In genomic region chr16:14337303-14338191, GRCh38 we compare ENCODE assay signal across 17 cellular contexts.
DNase-seq lines count a peak whose midpoint lies in the region; ATAC-seq and TF ChIP-seq lines count a peak whose summit lies in the region.
"Had no signal": no experiment of that assay in that cellular context is flagged by ENCODE, and none has a peak within 500 bp of the region (broad histone marks: within the 10 kb centered on the region; RNA-seq: fewer than 3 reads in every experiment).

No MANE protein-coding gene starts in this region.

- ATAC-seq in psoas muscle: peak; percentile 54 to 62 (median 58)
- no peak for ATAC-seq in natural killer cell treated with Interleukin-12 subunit alpha and Interleukin-12 subunit beta and Interleukin-15 and Interleukin-18, amount 100 ng/mL, for 72 hours
- ATAC-seq: stimulated activated naive CD8-positive, alpha-beta T cell treated with anti-CD3 and anti-CD28 coated beads, Interleukin-15, Interleukin-2, amounts not matched to agents 100 U/mL and 50 U/mL, for 24 hours had no signal

- CTCF ChIA-PET in RWPE1 (lab: Yijun Ruan, JAX): interaction anchor here (0.6 kb wide), 1 partner anchor 137 kb away, joined by 3 read pairs; no protein-coding TSS in a partner anchor

- POLR2A ChIA-PET in RWPE1 (lab: Yijun Ruan, JAX; ENCODE audit: low non-redundant PET): no interaction called here

- no peaks in the 10 kb centered on the region for H3K9me3 ChIP-seq in psoas muscle
- H3K9me3 ChIP-seq: adrenal gland had no signal

- no peak overlapping the region for H3K27ac Mint-ChIP-seq in natural killer cell treated with Interleukin-12 subunit alpha and Interleukin-12 subunit beta and Interleukin-15 and Interleukin-18, amount 100 ng/mL, for 72 hours

- H3K4me1 ChIP-seq in psoas muscle: peaks cover 9% of the 10 kb centered on the region
- H3K4me1 ChIP-seq: adrenal gland, SJSA1 had no signal

- no peaks in the 10 kb centered on the region for H3K27me3 ChIP-seq in psoas muscle (ENCODE audit: insufficient read depth in 3 of 3, low read length in 2 of 3)
- H3K27me3 ChIP-seq: adrenal gland, dorsolateral prefrontal cortex, SJSA1 had no signal

- H3K4me3 Mint-ChIP-seq in natural killer cell treated with Interleukin-12 subunit alpha and Interleukin-12 subunit beta and Interleukin-15 and Interleukin-18, amount 100 ng/mL, for 72 hours: no peak overlapping the region

- peak overlapping the region; percentile 42 for H3K27ac ChIP-seq in RWPE1
- H3K27ac ChIP-seq in psoas muscle: peak overlapping the region; percentile 47
- H3K27ac ChIP-seq: adrenal gland, C4-2B, SJSA1 had no signal

- H3K9me3 Mint-ChIP-seq in natural killer cell treated with Interleukin-12 subunit alpha and Interleukin-12 subunit beta and Interleukin-15 and Interleukin-18, amount 100 ng/mL, for 72 hours: no peaks in the 10 kb centered on the region

- H3K27me3 Mint-ChIP-seq in natural killer cell treated with Interleukin-12 subunit alpha and Interleukin-12 subunit beta and Interleukin-15 and Interleukin-18, amount 100 ng/mL, for 72 hours: peaks cover 16 to 20% of the 10 kb centered on the region in 2 donors

- no peak overlapping the region for H3K4me3 ChIP-seq in psoas muscle
- H3K4me3 ChIP-seq: adrenal gland, SJSA1 had no signal

- intact Hi-C loops in head of caudate nucleus (cut with DNase I) (no loop called here), psoas muscle (cut with DNase I) (no loop called here)

- no peaks in the 10 kb centered on the region for H3K4me1 Mint-ChIP-seq in natural killer cell treated with Interleukin-12 subunit alpha and Interleukin-12 subunit beta and Interleukin-15 and Interleukin-18, amount 100 ng/mL, for 72 hours (ENCODE audit: low read depth in 2 of 2)

- no peaks in the 10 kb centered on the region for H3K36me3 ChIP-seq in psoas muscle (ENCODE audit: insufficient read depth in 1 of 2, low read depth in 1 of 2)
- H3K36me3 ChIP-seq: adrenal gland, SJSA1 had no signal

- WGBS in psoas muscle, 3 donors: 34 to 46% (median 34%) methylated on average over 22 of the region's 22 CpGs

- H3K36me3 Mint-ChIP-seq in natural killer cell treated with Interleukin-12 subunit alpha and Interleukin-12 subunit beta and Interleukin-15 and Interleukin-18, amount 100 ng/mL, for 72 hours: no peaks in the 10 kb centered on the region

- TF ChIP-seq CTCF in RWPE1 (conservative IDR thresholded peaks at IDR 0.05; ENCODE audit: low read depth): no peak
- no peak for TF ChIP-seq CTCF in psoas muscle (IDR thresholded peaks at IDR 0.05)

- DNase-seq in AG20443 (ENCODE audit: low spot score): peak; percentile 79
- DNase-seq in RWPE1 (ENCODE audit: low spot score): no peak
- DNase-seq in head of caudate nucleus: peak in 24 of 42 donors; percentile 11 to 66 (median 27)
- peak in 1 of 2 donors; percentile 60 for DNase-seq in psoas muscle
- no peak for DNase-seq in natural killer cell treated with Interleukin-12 subunit alpha and Interleukin-12 subunit beta and Interleukin-15 and Interleukin-18, amount 100 ng/mL, for 72 hours (ENCODE audit: low spot score)
- no peak for DNase-seq in UCSD-AML1 (lab: John Stamatoyannopoulos, UW; ENCODE audit: unreplicated experiment)
- no peak for DNase-seq in HT-29 (ENCODE audit: low spot score)
- DNase-seq in SK-N-DZ (ENCODE audit: low spot score): no peak
- DNase-seq: activated T-cell treated with anti-CD3 and anti-CD28 coated beads, Interleukin-2, amount 50 U/mL, for 1 hour; adrenal gland; glutamatergic neuron; NCI-H748 treated with DMSO at 0.1 percent for 48 hours; stimulated activated CD4-positive, alpha-beta T cell treated with anti-CD3 and anti-CD28 coated beads, Interleukin-4, amount 100 ng/mL, for 4 hours; stimulated activated naive CD8-positive, alpha-beta T cell treated with anti-CD3 and anti-CD28 coated beads, Interleukin-15, Interleukin-2, amounts not matched to agents 100 U/mL and 50 U/mL, for 24 hours had no signal

Comparison
In these comparisons a context has a peak if more than half of its experiments do, and no peak if none do; other contexts are left out.
1. DNase-seq: peak in AG20443 (single experiment) and head of caudate nucleus (24 of 42); none in RWPE1 (single experiment), natural killer cell treated with Interleukin-12 subunit alpha and Interleukin-12 subunit beta and Interleukin-15 and Interleukin-18, amount 100 ng/mL, for 72 hours (single experiment), UCSD-AML1 (single experiment), HT-29 (single experiment) and SK-N-DZ (single experiment).
2. ATAC-seq: peak in psoas muscle (4 of 4); none in natural killer cell treated with Interleukin-12 subunit alpha and Interleukin-12 subunit beta and Interleukin-15 and Interleukin-18, amount 100 ng/mL, for 72 hours (0 of 2).